In genomic region chr14:63051301-63051700, GRCh38 we compare ENCODE assay signal across 34 cellular contexts. TPM values are rescaled to one million over a fixed set of nuclear protein-coding genes. Genes with fewer than 3 reads are reported as not detected.
"Had no signal": no experiment of that assay in that cellular context is flagged by ENCODE, and none has a peak within 500 bp of the region (broad histone marks: within the 10 kb centered on the region; RNA-seq: fewer than 3 reads in every experiment).

No MANE protein-coding gene starts in this region.

- H3K9me3 ChIP-seq: adrenal gland, MG63, SJSA1, SK-N-SH had no signal

- H3K9me3 Mint-ChIP-seq: activated CD4-positive, alpha-beta memory T cell treated with anti-CD3 and anti-CD28 coated beads for 36 hours; activated CD4-positive, alpha-beta T cell treated with anti-CD3 and anti-CD28 coated beads, Interleukin-2, amount 10 ng/mL, durations not matched to agents 7 days and 5 days; activated naive CD4-positive, alpha-beta T cell treated with anti-CD3 and anti-CD28 coated beads for 36 hours; activated naive CD4-positive, alpha-beta T cell treated with anti-CD3 and anti-CD28 coated beads, Interleukin-2, amount 50 U/mL, for 72 hours; activated T-helper 1 cell treated with anti-CD3 and anti-CD28 coated beads, Interleukin-12 subunit alpha, Interleukin-12 subunit beta, Interleukin-2, Interleukin-4 antibody, amounts not matched to agents 30 ng/mL and 10 ng/mL and 1 ng/mL, durations not matched to agents 14 hours and 24 hours and 36 hours; central memory CD8-positive, alpha-beta T cell; T-helper 1 cell treated with Interleukin-12 subunit alpha and Interleukin-12 subunit beta and Interleukin-4 antibody, amounts not matched to agents 30 μg/mL and 1 μg/mL, for 36 hours; T-helper 2 cell treated with Interferon-gamma antibody and Interleukin-4, amounts not matched to agents 5 μg/mL and 100 μg/mL, for 36 hours; WTC11 had no signal

- H3K27me3 ChIP-seq: adrenal gland had no signal

- H3K4me3 Mint-ChIP-seq: activated CD4-positive, alpha-beta memory T cell treated with anti-CD3 and anti-CD28 coated beads for 36 hours; activated CD4-positive, alpha-beta T cell treated with anti-CD3 and anti-CD28 coated beads for 36 hours; activated CD4-positive, alpha-beta T cell treated with anti-CD3 and anti-CD28 coated beads, Interleukin-2, amount 10 ng/mL, durations not matched to agents 7 days and 5 days; activated naive CD4-positive, alpha-beta T cell treated with anti-CD3 and anti-CD28 coated beads for 36 hours; activated T-cell treated with anti-CD3 and anti-CD28 coated beads, Interleukin-2, amount 50 U/mL, for 4 hours; activated T-helper 1 cell treated with anti-CD3 and anti-CD28 coated beads, Interleukin-12 subunit alpha, Interleukin-12 subunit beta, Interleukin-2, Interleukin-4 antibody, amounts not matched to agents 30 ng/mL and 10 ng/mL and 1 ng/mL, durations not matched to agents 14 hours and 24 hours and 36 hours; brain; central memory CD8-positive, alpha-beta T cell; T-helper 1 cell treated with Interleukin-12 subunit alpha and Interleukin-12 subunit beta and Interleukin-4 antibody, amounts not matched to agents 30 μg/mL and 1 μg/mL, for 36 hours; T-helper 2 cell treated with Interferon-gamma antibody and Interleukin-4, amounts not matched to agents 5 μg/mL and 100 μg/mL, for 36 hours; WTC11 had no signal

- H3K36me3 ChIP-seq: adrenal gland, cardiac muscle cell, MG63, SJSA1 had no signal

- H3K4me2 ChIP-seq: PC-9, SK-N-SH had no signal

- H3K4me3 ChIP-seq: adrenal gland, cardiac muscle cell, MG63, PC-9, SJSA1 had no signal

- H3K4me1 Mint-ChIP-seq: activated CD4-positive, alpha-beta T cell treated with anti-CD3 and anti-CD28 coated beads for 36 hours; activated CD4-positive, alpha-beta T cell treated with anti-CD3 and anti-CD28 coated beads, Interleukin-2, amount 10 ng/mL, durations not matched to agents 7 days and 5 days; central memory CD8-positive, alpha-beta T cell had no signal

- H3K27ac Mint-ChIP-seq: activated CD4-positive, alpha-beta memory T cell treated with anti-CD3 and anti-CD28 coated beads for 36 hours; activated CD4-positive, alpha-beta T cell treated with anti-CD3 and anti-CD28 coated beads for 36 hours; activated CD4-positive, alpha-beta T cell treated with anti-CD3 and anti-CD28 coated beads, Interleukin-2, amount 10 ng/mL, durations not matched to agents 7 days and 5 days; activated naive CD4-positive, alpha-beta T cell treated with anti-CD3 and anti-CD28 coated beads for 36 hours; activated naive CD4-positive, alpha-beta T cell treated with anti-CD3 and anti-CD28 coated beads, Interleukin-2, amount 50 U/mL, for 72 hours; activated T-helper 1 cell treated with anti-CD3 and anti-CD28 coated beads, Interleukin-12 subunit alpha, Interleukin-12 subunit beta, Interleukin-2, Interleukin-4 antibody, amounts not matched to agents 30 ng/mL and 10 ng/mL and 1 ng/mL, durations not matched to agents 14 hours and 24 hours and 36 hours; brain; T-helper 1 cell treated with Interleukin-12 subunit alpha and Interleukin-12 subunit beta and Interleukin-4 antibody, amounts not matched to agents 30 μg/mL and 1 μg/mL, for 36 hours; T-helper 2 cell treated with Interferon-gamma antibody and Interleukin-4, amounts not matched to agents 5 μg/mL and 100 μg/mL, for 36 hours; WTC11 had no signal

- DNase-seq: activated CD4-positive, alpha-beta memory T cell treated with anti-CD3 and anti-CD28 coated beads for 36 hours; activated CD4-positive, alpha-beta T cell treated with anti-CD3 and anti-CD28 coated beads for 36 hours; activated CD4-positive, alpha-beta T cell treated with anti-CD3 and anti-CD28 coated beads, Interleukin-2, amount 10 ng/mL, durations not matched to agents 7 days and 5 days; activated CD8-positive, alpha-beta memory T cell treated with anti-CD3 and anti-CD28 coated beads, Interleukin-2, amount 50 U/mL, for 4 hours; activated gamma-delta T cell treated with Interleukin-2 at 50 U/mL for 16 hours; activated naive CD4-positive, alpha-beta T cell treated with anti-CD3 and anti-CD28 coated beads for 36 hours; activated T-cell treated with anti-CD3 and anti-CD28 coated beads for 4 hours; activated T-cell treated with anti-CD3 and anti-CD28 coated beads, Interleukin-2, amount 50 U/mL, for 4 hours; adrenal gland; anterior cingulate cortex; MG63; NCI-H1048; NCI-H1105 treated with DMSO at 0.1 percent for 48 hours; NCI-H1436 treated with DMSO at 0.1 percent for 48 hours; NCI-H1694 treated with DMSO at 0.1 percent for 48 hours; NCI-H2029; NCI-H510A; NCI-H526; NCI-H748 treated with DMSO at 0.1 percent for 48 hours; PC-9; SHP77 treated with DMSO at 0.1 percent for 48 hours; SK-N-SH had no signal

- ATAC-seq: activated CD4-positive, alpha-beta T cell treated with anti-CD3 and anti-CD28 coated beads for 36 hours; activated CD4-positive, CD25-positive, alpha-beta regulatory T cell treated with anti-CD3 and anti-CD28 coated beads, Interleukin-2, amount 50 U/mL, for 24 hours; activated naive CD4-positive, alpha-beta T cell treated with anti-CD3 and anti-CD28 coated beads, Interleukin-2, amount 50 U/mL, for 72 hours; activated T-cell treated with anti-CD3 and anti-CD28 coated beads, Interleukin-2, amount 50 U/mL, for 4 hours; WTC11 had no signal

- H3K36me3 Mint-ChIP-seq: activated CD4-positive, alpha-beta memory T cell treated with anti-CD3 and anti-CD28 coated beads for 36 hours; activated naive CD4-positive, alpha-beta T cell treated with anti-CD3 and anti-CD28 coated beads, Interleukin-2, amount 50 U/mL, for 72 hours; brain; WTC11 had no signal

- FAIRE-seq: TTC549 had no signal

- H2AFZ ChIP-seq: PC-9 had no signal

- H3K27ac ChIP-seq: adrenal gland, cardiac muscle cell, PC-9, SJSA1 had no signal

- H3K4me1 ChIP-seq: adrenal gland, SJSA1 had no signal

- H3K9ac ChIP-seq: SK-N-SH had no signal

RNA-seq across cellular contexts. Expression of gene KCNH5, which starts 6.0 kb away (rescaled TPM):
- total RNA-seq: activated CD4-positive, alpha-beta memory T cell treated with anti-CD3 and anti-CD28 coated beads for 36 hours; activated CD4-positive, alpha-beta T cell treated with anti-CD3 and anti-CD28 coated beads for 36 hours; activated CD4-positive, alpha-beta T cell treated with anti-CD3 and anti-CD28 coated beads, Interleukin-2, amount 10 ng/mL, durations not matched to agents 7 days and 5 days; activated naive CD4-positive, alpha-beta T cell treated with anti-CD3 and anti-CD28 coated beads for 36 hours; activated naive CD4-positive, alpha-beta T cell treated with anti-CD3 and anti-CD28 coated beads, Interleukin-2, amount 50 U/mL, for 72 hours; activated T-cell treated with anti-CD3 and anti-CD28 coated beads, Interleukin-2, amount 50 U/mL, for 4 hours; activated T-helper 1 cell treated with anti-CD3 and anti-CD28 coated beads, Interleukin-12 subunit alpha, Interleukin-12 subunit beta, Interleukin-2, Interleukin-4 antibody, amounts not matched to agents 30 ng/mL and 10 ng/mL and 1 ng/mL, durations not matched to agents 14 hours and 24 hours and 36 hours; OCI-LY7; SJSA1 had no signal
- polyA plus RNA-seq: cardiac muscle cell, SK-N-SH had no signal
